ENCODE assay signal across 8 cellular contexts in the genomic region with DNA sequence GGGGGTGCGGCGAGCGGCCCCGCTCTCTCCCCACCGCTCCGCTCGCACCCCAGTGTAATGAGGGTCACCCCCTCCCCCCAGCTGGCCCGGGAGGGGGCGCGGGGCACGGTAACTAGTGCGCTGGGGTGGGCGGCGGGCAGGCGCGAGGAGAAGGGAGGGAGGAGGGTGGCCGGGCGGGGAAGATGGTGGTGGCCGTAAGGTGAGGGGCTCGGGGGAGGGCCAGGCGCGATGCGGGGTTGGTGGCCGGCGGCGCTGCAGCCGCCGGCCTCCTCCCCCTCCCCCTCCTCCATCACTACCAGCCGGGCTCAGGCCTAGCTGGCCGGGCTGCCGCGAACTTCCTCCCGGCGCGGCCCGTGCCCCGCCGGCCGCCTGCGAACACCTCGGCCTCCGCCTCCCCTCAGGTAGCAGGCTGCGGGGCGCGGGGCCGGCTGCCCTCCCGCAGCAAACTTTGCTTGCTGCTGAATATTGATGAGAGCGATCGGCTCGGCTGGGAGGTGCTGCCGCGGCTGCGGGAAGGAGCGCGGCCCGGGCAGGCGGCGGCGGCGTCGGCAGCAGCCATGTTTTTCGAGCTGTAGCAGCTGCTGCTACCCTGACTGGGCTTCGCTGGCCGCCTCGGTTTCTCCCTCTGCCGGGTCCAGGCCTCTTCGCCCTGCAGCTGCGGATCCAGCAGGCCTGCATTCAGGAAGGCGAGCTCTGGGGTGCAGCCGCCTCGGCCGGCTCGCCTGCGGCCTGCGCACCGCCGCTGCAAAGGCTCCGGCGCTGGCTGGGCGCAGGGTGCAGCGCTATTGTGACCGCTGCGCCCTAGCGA.
A peak's percentile ranks its signal among the peaks of the same experiment; 100 is the strongest.
DNase-seq lines count a peak whose midpoint lies in the region; ATAC-seq lines count a peak whose summit lies in the region.

No MANE protein-coding gene starts in this region.

- DNase-seq in C1 segment of cervical spinal cord (lab: John Stamatoyannopoulos, UW) (peak in 12 of 14 donors; percentile 50 to 85 (median 66)), SW480 (ENCODE audit: low spot score) (peak; percentile 50), astrocyte of the hippocampus (ENCODE audit: low read depth, low spot score) (peak; percentile 81), skeletal muscle cell (ENCODE audit: low read depth) (no peak), NCI-H1048 (lab: John Stamatoyannopoulos, UW) (no peak)

- peak overlapping the region; percentile 83 for H3K4me3 ChIP-seq in iPS-18a (ENCODE audit: low read length)
- peak overlapping the region; percentile 60 for H3K4me3 ChIP-seq in skeletal muscle cell (ENCODE audit: low read depth, low read length)

- H3K27ac ChIP-seq in iPS-18a (ENCODE audit: low read length) = peak overlapping the region; percentile 36

- H3K9ac ChIP-seq in iPS-18a (ENCODE audit: low read length) = peak overlapping the region; percentile 92

- H3K27me3 ChIP-seq in iPS-18a (ENCODE audit: control insufficient read depth, insufficient read depth, low read length) = no peaks in the 10 kb centered on the region

- ATAC-seq in GM19328 (IDR thresholded peaks at IDR 0.05; ENCODE audit: unreplicated experiment) = peak; percentile 24
- ATAC-seq in HG03442 (IDR thresholded peaks at IDR 0.05; ENCODE audit: unreplicated experiment) = peak; percentile 23

- no peaks in the 10 kb centered on the region for H3K9me3 ChIP-seq in iPS-18a (ENCODE audit: control insufficient read depth, low read depth, low read length)

- H3K36me3 ChIP-seq in iPS-18a (ENCODE audit: control insufficient read depth, low read depth, low read length) = peaks cover 36% of the 10 kb centered on the region

- peaks cover 16% of the 10 kb centered on the region for H3K4me1 ChIP-seq in iPS-18a (ENCODE audit: control insufficient read depth, low read depth, low read length)

Comparison
In these comparisons a context has a peak if more than half of its experiments do, and no peak if none do; other contexts are left out.
1. DNase-seq: peak in C1 segment of cervical spinal cord (12 of 14), SW480 (single experiment) and astrocyte of the hippocampus (single experiment); none in skeletal muscle cell (single experiment) and NCI-H1048 (single experiment).